ENCODE assay signal across 15 cellular contexts in the genomic region with DNA sequence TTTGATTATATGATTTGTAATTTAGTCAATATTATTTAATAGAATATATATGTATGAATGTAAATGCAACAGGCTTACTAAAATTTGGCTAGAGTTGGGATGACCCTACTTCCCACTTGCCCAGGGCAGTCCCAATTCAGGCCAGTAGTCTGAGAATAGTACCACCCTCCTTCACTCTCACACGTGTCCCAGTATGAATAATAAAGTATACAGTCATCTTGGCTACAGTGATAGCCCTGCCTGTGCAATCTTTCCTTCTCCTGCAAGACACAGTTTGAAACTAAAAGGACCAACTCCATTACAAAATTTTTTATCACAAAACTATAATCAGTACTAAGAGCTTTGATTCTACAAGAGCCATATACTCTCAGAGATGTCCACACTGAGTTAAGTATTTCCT.
DNase-seq lines count a peak whose midpoint lies in the region; ATAC-seq and TF ChIP-seq lines count a peak whose summit lies in the region.
"Had no signal": no experiment of that assay in that cellular context is flagged by ENCODE, and none has a peak within 500 bp of the region (broad histone marks: within the 10 kb centered on the region; RNA-seq: fewer than 3 reads in every experiment).

No MANE protein-coding gene starts in this region.

- peaks cover 10 to 26% of the 10 kb centered on the region in 2 donors for H3K36me3 Mint-ChIP-seq in activated T-cell treated with anti-CD3 and anti-CD28 coated beads, Interleukin-2, amount 50 U/mL, for 72 hours (ENCODE audit: insufficient read depth in 2 of 2)
- H3K36me3 Mint-ChIP-seq in central memory CD8-positive, alpha-beta T cell (ENCODE audit: insufficient read depth): peaks cover 46% of the 10 kb centered on the region

- peak overlapping the region; percentile 79 for H3K27ac Mint-ChIP-seq in activated T-cell treated with anti-CD3 and anti-CD28 coated beads, Interleukin-2, amount 50 U/mL, for 72 hours
- peak overlapping the region; percentile 9 for H3K27ac Mint-ChIP-seq in central memory CD8-positive, alpha-beta T cell (ENCODE audit: low read depth)
- H3K27ac Mint-ChIP-seq: CD14-positive monocyte; CD8-positive, alpha-beta T cell had no signal

- H3K36me3 ChIP-seq in osteoblast (ENCODE audit: insufficient read depth, low read length) (peaks cover 83% of the 10 kb centered on the region), ascending aorta (peaks cover 53 to 78% of the 10 kb centered on the region in 2 donors)

- TF ChIP-seq CTCF in osteoblast (IDR thresholded peaks at IDR 0.05; ENCODE audit: extremely low read depth, low read depth, low read length) (peak; percentile 11), ascending aorta (IDR thresholded peaks at IDR 0.05) (no peak)

- H4K20me1 ChIP-seq in osteoblast (ENCODE audit: insufficient read depth, low read length): peaks cover 8% of the 10 kb centered on the region

- DNase-seq in activated T-cell treated with anti-CD3 and anti-CD28 coated beads, Interleukin-2, amount 50 U/mL, for 72 hours: no peak
- DNase-seq in activated T-cell treated with anti-CD3 and anti-CD28 coated beads, Interleukin-2, amount 50 U/mL, for 48 hours: no peak
- no peak for DNase-seq in central memory CD8-positive, alpha-beta T cell (ENCODE audit: low spot score in 2 of 2)
- DNase-seq in osteoblast (ENCODE audit: insufficient read length, low spot score, missing footprints) (no peak), DMS114 treated with DMSO at 0.1 percent for 48 hours (lab: John Stamatoyannopoulos, UW; ENCODE audit: unreplicated experiment) (no peak), NCI-H2171 treated with DMSO at 0.1 percent for 48 hours (lab: John Stamatoyannopoulos, UW) (no peak), ascending aorta (ENCODE audit: low spot score in 2 of 2) (no peak), putamen (ENCODE audit: low spot score) (no peak)
- DNase-seq: CD8-positive, alpha-beta T cell; COR-L47; DND-41; GDM1 had no signal

- H3K27ac ChIP-seq in osteoblast (ENCODE audit: low read depth, low read length): peak overlapping the region; percentile 8
- no peak overlapping the region for H3K27ac ChIP-seq in ascending aorta
- H3K27ac ChIP-seq: 22Rv1 had no signal

- H2AFZ ChIP-seq in osteoblast (ENCODE audit: low read length): no peak overlapping the region

- H3K4me1 Mint-ChIP-seq in activated T-cell treated with anti-CD3 and anti-CD28 coated beads, Interleukin-2, amount 50 U/mL, for 72 hours (ENCODE audit: low read depth): peaks cover 5% of the 10 kb centered on the region
- peaks cover 10% of the 10 kb centered on the region for H3K4me1 Mint-ChIP-seq in central memory CD8-positive, alpha-beta T cell
- H3K4me1 Mint-ChIP-seq: CD14-positive monocyte had no signal

- H3K27me3 ChIP-seq in osteoblast (ENCODE audit: insufficient read depth, low read length) (no peaks in the 10 kb centered on the region), ascending aorta (no peaks in the 10 kb centered on the region)

- H3K79me2 ChIP-seq in osteoblast (ENCODE audit: insufficient read depth, low read length): peaks cover 56% of the 10 kb centered on the region

- H3K9me3 ChIP-seq in osteoblast (ENCODE audit: low read depth, low read length) (no peaks in the 10 kb centered on the region), ascending aorta (no peaks in the 10 kb centered on the region)
- H3K9me3 ChIP-seq: HAP-1 had no signal

- no peak overlapping the region for H3K4me3 Mint-ChIP-seq in activated T-cell treated with anti-CD3 and anti-CD28 coated beads, Interleukin-2, amount 50 U/mL, for 72 hours
- no peak overlapping the region for H3K4me3 Mint-ChIP-seq in central memory CD8-positive, alpha-beta T cell
- H3K4me3 Mint-ChIP-seq: CD14-positive monocyte; CD8-positive, alpha-beta T cell had no signal

- H3K27me3 Mint-ChIP-seq in activated T-cell treated with anti-CD3 and anti-CD28 coated beads, Interleukin-2, amount 50 U/mL, for 72 hours (ENCODE audit: low read depth): no peaks in the 10 kb centered on the region
- H3K27me3 Mint-ChIP-seq in central memory CD8-positive, alpha-beta T cell: no peaks in the 10 kb centered on the region

- H3K4me2 ChIP-seq in osteoblast (ENCODE audit: insufficient read depth, low read length): no peak overlapping the region

- no peaks in the 10 kb centered on the region for H3K4me1 ChIP-seq in osteoblast (ENCODE audit: insufficient read depth, low read length)
- peaks cover 0 to 3% of the 10 kb centered on the region in 2 donors for H3K4me1 ChIP-seq in ascending aorta
- H3K4me1 ChIP-seq: HAP-1 had no signal

- intact Hi-C loops in ascending aorta (cut with DNase I): no loop called here

- ATAC-seq in activated T-cell treated with anti-CD3 and anti-CD28 coated beads, Interleukin-2, amount 50 U/mL, for 72 hours (replicated peaks in 1 of 2): no peak
- no peak for ATAC-seq in central memory CD8-positive, alpha-beta T cell (replicated peaks; ENCODE audit: extremely low read depth, poor library complexity, severe bottlenecking)
- ATAC-seq: CD8-positive, alpha-beta T cell had no signal

- H3K9me3 Mint-ChIP-seq in activated T-cell treated with anti-CD3 and anti-CD28 coated beads, Interleukin-2, amount 50 U/mL, for 72 hours: no peaks in the 10 kb centered on the region
- H3K9me3 Mint-ChIP-seq in central memory CD8-positive, alpha-beta T cell: no peaks in the 10 kb centered on the region
- H3K9me3 Mint-ChIP-seq: CD14-positive monocyte; CD8-positive, alpha-beta T cell had no signal

- H3K4me3 ChIP-seq in osteoblast (ENCODE audit: insufficient read depth, low read length) (no peak overlapping the region), ascending aorta (no peak overlapping the region)
- H3K4me3 ChIP-seq: HAP-1 had no signal
